In the genomic region with DNA sequence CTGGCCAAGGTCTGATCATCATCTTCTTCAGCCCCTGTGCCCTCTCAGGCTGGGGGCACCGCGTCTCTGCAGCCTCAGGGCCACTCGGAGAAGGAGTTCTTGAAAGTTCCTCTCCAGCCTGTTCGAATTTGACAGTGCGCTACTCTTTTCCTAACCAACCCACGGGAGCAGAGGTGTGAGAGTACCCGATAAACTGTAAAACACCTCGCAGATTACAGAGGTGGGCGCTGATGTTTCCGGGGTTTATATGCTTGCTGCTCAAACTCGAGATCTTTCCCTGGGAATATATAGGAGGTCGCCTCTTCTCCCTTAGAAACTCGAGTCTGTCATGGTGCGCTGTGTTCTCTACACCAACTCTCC, we compare ENCODE assay signal across 8 cellular contexts. TPM values are rescaled to one million over a fixed set of nuclear protein-coding genes. Genes with fewer than 3 reads are reported as not detected.
A peak's percentile ranks its signal among the peaks of the same experiment; 100 is the strongest.
DNase-seq lines count a peak whose midpoint lies in the region; ATAC-seq and TF ChIP-seq lines count a peak whose summit lies in the region.

No MANE protein-coding gene starts in this region.

- H4K20me1 ChIP-seq in MM.1S (ENCODE audit: insufficient read depth, low read length): no peaks in the 10 kb centered on the region

- peaks cover 18% of the 10 kb centered on the region for H3F3A ChIP-seq in MM.1S (ENCODE audit: insufficient read depth, low read length)

- TF ChIP-seq CTCF in MM.1S (IDR thresholded peaks at IDR 0.05; ENCODE audit: low read length) (no peak), dorsolateral prefrontal cortex (IDR thresholded peaks at IDR 0.05 in 54 of 56, conservative IDR thresholded peaks at IDR 0.05 in 2 of 56; ENCODE audit: low read depth in 1 of 56, partially characterized antibody in 56 of 56) (no peak), mucosa of descending colon (IDR thresholded peaks at IDR 0.05) (no peak)

- H3K27me3 ChIP-seq in MM.1S (replicated peaks; ENCODE audit: insufficient read depth, low read length) (no peaks in the 10 kb centered on the region), dorsolateral prefrontal cortex (no peaks in the 10 kb centered on the region)

- peak overlapping the region; percentile 93 for H3K4me3 ChIP-seq in MM.1S (ENCODE audit: low read length)
- peak overlapping the region; percentile 63 to 99 (median 89) for H3K4me3 ChIP-seq in dorsolateral prefrontal cortex
- H3K4me3 ChIP-seq in mucosa of descending colon: peak overlapping the region; percentile 65

- H3K27ac Mint-ChIP-seq in activated naive CD4-positive, alpha-beta T cell treated with anti-CD3 and anti-CD28 coated beads, Interleukin-2, amount 50 U/mL, for 24 hours: peak overlapping the region; percentile 89

- no peak for DNase-seq in activated naive CD4-positive, alpha-beta T cell treated with Interleukin-2 at 50 U/mL for 16 hours
- DNase-seq in MM.1S (no peak), dorsolateral prefrontal cortex (no peak), mucosa of descending colon (no peak), NCI-H345 (lab: John Stamatoyannopoulos, UW) (no peak)

- H3K4me3 Mint-ChIP-seq in activated naive CD4-positive, alpha-beta T cell treated with anti-CD3 and anti-CD28 coated beads, Interleukin-2, amount 50 U/mL, for 24 hours: peak overlapping the region; percentile 96

- peak overlapping the region; percentile 71 for H3K4me2 ChIP-seq in MM.1S (ENCODE audit: low read depth, low read length)

- no peaks in the 10 kb centered on the region for H3K9me3 Mint-ChIP-seq in activated naive CD4-positive, alpha-beta T cell treated with anti-CD3 and anti-CD28 coated beads, Interleukin-2, amount 50 U/mL, for 24 hours

- H3K27me3 Mint-ChIP-seq in activated naive CD4-positive, alpha-beta T cell treated with anti-CD3 and anti-CD28 coated beads, Interleukin-2, amount 50 U/mL, for 24 hours: no peaks in the 10 kb centered on the region

- intact Hi-C loops in dorsolateral prefrontal cortex (cut with DNase I): loop anchor here (2.0 to 5.0 kb wide), 3 partner anchors 56 to 106 kb away; a partner anchor contains a TSS
- intact Hi-C loops in mucosa of descending colon (cut with DNase I, micrococcal nuclease): no loop called here

- H3K4me1 ChIP-seq in MM.1S (ENCODE audit: low read length): peaks cover 5% of the 10 kb centered on the region; the same call in 1 of the 2 replicates
- peaks cover 7% of the 10 kb centered on the region for H3K4me1 ChIP-seq in mucosa of descending colon (ENCODE audit: low read depth)

- ATAC-seq in mucosa of descending colon (peak; percentile 42), HG03196 (IDR thresholded peaks at IDR 0.05; ENCODE audit: unreplicated experiment) (no peak), HG03097 (IDR thresholded peaks at IDR 0.05; ENCODE audit: low FRiP score, unreplicated experiment) (no peak)

- H3K79me2 ChIP-seq in MM.1S (ENCODE audit: low read length): peaks cover 24% of the 10 kb centered on the region

- H3K36me3 Mint-ChIP-seq in activated naive CD4-positive, alpha-beta T cell treated with anti-CD3 and anti-CD28 coated beads, Interleukin-2, amount 50 U/mL, for 24 hours: peaks cover 8% of the 10 kb centered on the region

- no peaks in the 10 kb centered on the region for H3K9me3 ChIP-seq in MM.1S (replicated peaks; ENCODE audit: insufficient read depth, low read length)
- H3K9me3 ChIP-seq in mucosa of descending colon: no peaks in the 10 kb centered on the region

- peaks cover 9% of the 10 kb centered on the region; the same call in 1 of the 2 replicates for H3K36me3 ChIP-seq in MM.1S (replicated peaks; ENCODE audit: insufficient read depth, low read length)
- no peaks in the 10 kb centered on the region for H3K36me3 ChIP-seq in mucosa of descending colon (ENCODE audit: low read depth)

- peak overlapping the region; percentile 70 for H3K9ac ChIP-seq in MM.1S (ENCODE audit: low read length)

- H3K9me2 ChIP-seq in MM.1S (replicated peaks; ENCODE audit: insufficient read depth, low read length): no peaks in the 10 kb centered on the region

- H3K27ac ChIP-seq in MM.1S (ENCODE audit: low read length) (peak overlapping the region; percentile 82; the same call in 1 of the 2 replicates), dorsolateral prefrontal cortex (peak overlapping the region in 57 of 59 donors; percentile 80 to 99 (median 97))

- peak overlapping the region; percentile 76 for H2AFZ ChIP-seq in MM.1S (ENCODE audit: low read length)

- peaks cover 29% of the 10 kb centered on the region for H3K4me1 Mint-ChIP-seq in activated naive CD4-positive, alpha-beta T cell treated with anti-CD3 and anti-CD28 coated beads, Interleukin-2, amount 50 U/mL, for 24 hours

RNA-seq across cellular contexts. Expression of a gene that starts 0.5 kb away (rescaled TPM):
- 10 to 100 TPM; 20.3 to 43.5 (median 27.9) TPM for total RNA-seq in dorsolateral prefrontal cortex
- total RNA-seq in mucosa of descending colon: 10 to 100 TPM; 27.1 to 30.9 (median 27.4) TPM

RNA-seq across cellular contexts. Expression of a gene that starts 57.2 kb away (rescaled TPM):
- total RNA-seq in dorsolateral prefrontal cortex (100 to 1,000 TPM; 452 to 826 (median 596) TPM), mucosa of descending colon (100 to 1,000 TPM; 776 to 976 (median 934) TPM)

RNA-seq across cellular contexts. Expression of a gene that starts 58.0 kb away (rescaled TPM):
- total RNA-seq in dorsolateral prefrontal cortex: 100 to 1,000 TPM in 18 of 120 experiments, 10 to 100 TPM in 102; 39.1 to 210 (median 73.5) TPM
- 100 to 1,000 TPM in 1 of 3 donors, 10 to 100 TPM in 1, 1 to 10 TPM in 1; 7.5 to 134 (median 15.4) TPM for total RNA-seq in mucosa of descending colon

Comparison
In these comparisons a context has a peak if more than half of its experiments do, and no peak if none do; other contexts are left out.
1. intact Hi-C loops: an anchor here in dorsolateral prefrontal cortex (2.0 to 5.0 kb wide); none called in mucosa of descending colon.